15 cellular contexts compared by ENCODE assay signal in genomic region chr6:46191961-46192360, GRCh38. TPM values are rescaled to one million over a fixed set of nuclear protein-coding genes. Genes with fewer than 3 reads are reported as not detected.
DNase-seq lines count a peak whose midpoint lies in the region; ATAC-seq and TF ChIP-seq lines count a peak whose summit lies in the region.
"Had no signal": no experiment of that assay in that cellular context is flagged by ENCODE, and none has a peak within 500 bp of the region (broad histone marks: within the 10 kb centered on the region; RNA-seq: fewer than 3 reads in every experiment).

No MANE protein-coding gene starts in this region.

- TF ChIP-seq CTCF in HFF-Myc (IDR thresholded peaks at IDR 0.05; ENCODE audit: low read depth, low read length, missing control alignments): no peak
- no peak for TF ChIP-seq CTCF in fibroblast of villous mesenchyme (IDR thresholded peaks at IDR 0.05; ENCODE audit: insufficient read depth, low read depth, low read length)
- TF ChIP-seq CTCF in tibial artery (IDR thresholded peaks at IDR 0.05): no peak
- TF ChIP-seq CTCF in A673 (conservative IDR thresholded peaks at IDR 0.05; ENCODE audit: low read depth, low read length): no peak

- intact Hi-C loops in tibial artery (cut with DNase I; ENCODE audit: low total_unique reads) (no loop called here), A673 (cut with micrococcal nuclease; ENCODE audit: unreplicated experiment) (no loop called here)

- no peaks in the 10 kb centered on the region for H3K9me3 ChIP-seq in tibial artery
- H3K9me3 ChIP-seq in A673 (ENCODE audit: low read depth, low read length, poor library complexity, severe bottlenecking): no peaks in the 10 kb centered on the region

- POLR2A ChIA-PET in A673 (lab: Charles Lee; ENCODE audit: low non-redundant PET): no interaction called here

- CTCF ChIA-PET in A673 (lab: Charles Lee): no interaction called here

- H3K4me3 ChIP-seq in HFF-Myc (replicated peaks; ENCODE audit: low read depth, low read length) (no peak overlapping the region), fibroblast of villous mesenchyme (ENCODE audit: low read depth, low read length) (no peak overlapping the region), tibial artery (no peak overlapping the region), A673 (ENCODE audit: low read depth, low read length, poor library complexity, severe bottlenecking) (no peak overlapping the region)

- H3K27me3 ChIP-seq in tibial artery: no peaks in the 10 kb centered on the region
- peaks cover 29% of the 10 kb centered on the region for H3K27me3 ChIP-seq in A673 (replicated peaks; ENCODE audit: insufficient read depth, low read depth, low read length, poor library complexity)

- H3K4me1 ChIP-seq in tibial artery (peaks cover 0 to 54% (median 16%) of the 10 kb centered on the region in 4 donors), A673 (ENCODE audit: insufficient read depth, low read length, poor library complexity, severe bottlenecking) (no peaks in the 10 kb centered on the region)

- BruUV-seq in A673 (replicated peaks; lab: Mats Ljungman, UMichigan): no TSS peak

- H3K27ac ChIP-seq in tibial artery: peak overlapping the region; percentile 79 to 85
- no peak overlapping the region for H3K27ac ChIP-seq in A673 (ENCODE audit: low read depth, low read length, poor library complexity, severe bottlenecking)

- no peak for ATAC-seq in HG02763 (IDR thresholded peaks at IDR 0.05; ENCODE audit: unreplicated experiment)
- ATAC-seq: natural killer cell treated with Interleukin-12 subunit alpha and Interleukin-12 subunit beta and Interleukin-15 and Interleukin-18, amount 100 ng/mL, for 72 hours had no signal

- H3K36me3 ChIP-seq in tibial artery (no peaks in the 10 kb centered on the region), A673 (ENCODE audit: insufficient read depth, low read length, poor library complexity, severe bottlenecking) (no peaks in the 10 kb centered on the region)

- DNase-seq in HFF-Myc (ENCODE audit: extremely low read depth, low read depth) (peak; percentile 9), amniotic epithelial cell (ENCODE audit: low read depth) (peak; percentile 93), fibroblast of villous mesenchyme (ENCODE audit: low read depth) (peak; percentile 33), tibial artery (no peak), NCI-H1417 treated with DMSO at 0.1 percent for 48 hours (lab: John Stamatoyannopoulos, UW) (no peak), A673 (ENCODE audit: low spot score) (no peak)
- no peak for DNase-seq in stimulated activated CD4-positive, alpha-beta T cell treated with anti-CD3 and anti-CD28 coated beads, Interleukin-2, amount 100 ng/mL, for 48 hours
- DNase-seq: activated CD8-positive, alpha-beta memory T cell treated with anti-CD3 and anti-CD28 coated beads for 24 hours; activated naive CD4-positive, alpha-beta T cell treated with Interleukin-2 at 50 U/mL for 16 hours; dermis blood vessel endothelial cell; glutamatergic neuron; NCI-H1092 treated with DMSO at 0.1 percent for 48 hours; NCI-H446 treated with DMSO at 0.1 percent for 48 hours had no signal

RNA-seq across cellular contexts. Expression of gene ENPP5, which starts 21.2 kb away (rescaled TPM):
- total RNA-seq in fibroblast of villous mesenchyme (0.32 and 0.43 TPM in 2 replicates), A673 (2021) (not detected in 2 replicates)

Comparison
In these comparisons a context has a peak if more than half of its experiments do, and no peak if none do; other contexts are left out.
1. DNase-seq: peak in HFF-Myc (single experiment), amniotic epithelial cell (single experiment) and fibroblast of villous mesenchyme (single experiment); none in tibial artery (0 of 2), NCI-H1417 treated with DMSO at 0.1 percent for 48 hours (single experiment), stimulated activated CD4-positive, alpha-beta T cell treated with anti-CD3 and anti-CD28 coated beads, Interleukin-2, amount 100 ng/mL, for 48 hours (0 of 2) and A673 (single experiment).